Comparison of ENCODE assay signal across 8 cellular contexts in the genomic region with DNA sequence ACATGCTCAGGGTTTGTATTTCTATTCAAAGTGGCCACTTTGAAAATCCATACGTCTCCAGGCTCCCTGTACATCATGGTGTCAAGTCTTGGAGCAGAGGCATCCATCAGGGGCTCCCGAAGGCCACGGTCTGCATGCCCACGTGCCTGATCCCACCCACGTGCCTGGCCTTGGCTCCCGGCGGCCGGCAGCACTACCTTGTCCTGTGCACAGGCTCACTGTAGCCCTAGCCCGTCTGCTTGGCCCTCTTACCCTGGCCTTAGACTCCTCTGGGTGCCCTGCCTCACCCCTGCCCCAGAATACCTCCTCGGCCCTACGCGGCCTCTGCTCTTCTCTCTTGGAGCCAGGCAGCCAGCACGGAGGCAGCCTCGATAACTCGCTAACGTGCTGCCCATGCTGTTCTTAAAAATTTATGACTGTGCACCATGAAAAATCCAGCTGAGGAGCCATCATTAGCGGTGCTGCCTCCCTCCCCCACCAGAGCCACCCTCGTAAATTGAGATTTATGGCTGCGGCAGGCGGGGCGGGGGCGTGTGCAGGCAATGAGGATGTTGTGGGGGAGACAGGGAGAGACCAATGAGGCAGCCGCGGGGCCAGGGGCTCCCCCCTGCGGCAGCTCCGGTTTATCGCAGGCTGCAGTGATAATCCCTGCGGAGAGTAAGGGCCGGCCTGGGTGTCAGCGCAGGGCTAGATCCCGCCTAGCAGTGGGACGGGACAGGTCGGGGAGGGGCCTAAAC. TPM values are rescaled to one million over a fixed set of nuclear protein-coding genes. Genes with fewer than 3 reads are reported as not detected.
DNase-seq lines count a peak whose midpoint lies in the region; ATAC-seq and TF ChIP-seq lines count a peak whose summit lies in the region.

No MANE protein-coding gene starts in this region.

- DNase-seq in DMS153 (lab: John Stamatoyannopoulos, UW) (peak; percentile 76), IMR-90 (peak; percentile 25), germinal center (ENCODE audit: low spot score) (peak; percentile 83), sciatic nerve (ENCODE audit: low spot score) (peak; percentile 68), SW480 (ENCODE audit: low spot score) (no peak), mesenteric fat pad (ENCODE audit: low spot score) (no peak)
- peak; percentile 75 for DNase-seq in activated CD8-positive, alpha-beta memory T cell treated with anti-CD3 and anti-CD28 coated beads, Interleukin-2, amount 50 U/mL, for 48 hours

- CTCF ChIA-PET in IMR-90 (lab: Yijun Ruan, JAX) = interaction anchor here (1.2 kb wide), 1 partner anchor 20 kb away, joined by 3 read pairs; no protein-coding TSS in a partner anchor

- peak; percentile 24; the same call in 1 of the 2 replicates for TF ChIP-seq RAD21 in IMR-90 (IDR thresholded peaks at IDR 0.05; ENCODE audit: low read length)

- H3K4me2 ChIP-seq in IMR-90 (ENCODE audit: low read depth, low read length) = no peak overlapping the region

- H3K27ac ChIP-seq in IMR-90 (ENCODE audit: insufficient read depth, low read length) = no peak overlapping the region

- no peak overlapping the region for H2BK120ac ChIP-seq in IMR-90 (ENCODE audit: low read depth, low read length)

- H2AK5ac ChIP-seq in IMR-90 (ENCODE audit: low read depth, low read length) = peak overlapping the region; percentile 15; the same call in 1 of the 2 replicates

- H3K9ac ChIP-seq in IMR-90 (ENCODE audit: low read depth, low read length) = no peak overlapping the region

- no peak overlapping the region for H2BK5ac ChIP-seq in IMR-90 (ENCODE audit: low read depth, low read length, poor library complexity, severe bottlenecking)

- no peak overlapping the region for H4K91ac ChIP-seq in IMR-90 (ENCODE audit: insufficient read depth, low read depth, low read length)

- peaks cover 2% of the 10 kb centered on the region; the same call in 1 of the 2 replicates for H3K36me3 ChIP-seq in IMR-90 (ENCODE audit: control insufficient read depth, insufficient read depth, low read length)

- intact Hi-C loops in IMR-90 (cut with micrococcal nuclease) = no loop called here
- intact Hi-C loops in sciatic nerve (cut with DNase I) = no loop called here

- H3K14ac ChIP-seq in IMR-90 (replicated peaks; ENCODE audit: low read depth, low read length) = no peak overlapping the region

- in situ Hi-C loops in IMR-90 (cut with MboI; ENCODE audit: low sequenced_read_pairs) = no loop called here

- dilution Hi-C loops in IMR-90 (cut with HindIII; ENCODE audit: low sequenced_read_pairs, unreplicated experiment) = no loop called here

- WGBS in IMR-90 (ENCODE audit: extremely low coverage in 2 of 2, insufficient read length in 1 of 2), 2 experiments = 38% methylated on average over 17 of the region's 33 CpGs; no CpG with 5 or more reads in 1 of the 2 experiments

- H3K9me3 ChIP-seq in IMR-90 (ENCODE audit: control insufficient read depth, insufficient read depth, low read length) = no peaks in the 10 kb centered on the region

- peaks cover 4% of the 10 kb centered on the region; the same call in 1 of the 2 replicates for H4K20me1 ChIP-seq in IMR-90 (ENCODE audit: insufficient read depth, low read length)

- no peak overlapping the region for H3K18ac ChIP-seq in IMR-90 (ENCODE audit: low read depth, low read length)

- H4K5ac ChIP-seq in IMR-90 (ENCODE audit: low read depth, low read length) = no peak overlapping the region

- H3K9me1 ChIP-seq in IMR-90 (ENCODE audit: insufficient read depth, low read length) = peaks cover 12% of the 10 kb centered on the region

- peak; percentile 58 for TF ChIP-seq CTCF in IMR-90 (conservative IDR thresholded peaks at IDR 0.05; ENCODE audit: low read depth, low read length)

- H3K27me3 ChIP-seq in IMR-90 (ENCODE audit: control insufficient read depth, insufficient read depth, low read length) = no peaks in the 10 kb centered on the region

- no peak overlapping the region for H2BK15ac ChIP-seq in IMR-90 (ENCODE audit: low read depth, low read length)

- no peak overlapping the region for H2BK20ac ChIP-seq in IMR-90 (ENCODE audit: low read depth, low read length)

- H3K79me1 ChIP-seq in IMR-90 (ENCODE audit: low read depth in 1 of 2, low read length in 2 of 2) = peaks cover 0 to 3% of the 10 kb centered on the region in 2 experiments; a peak in 1 of 4 replicates

- H3K4me1 ChIP-seq in IMR-90 (ENCODE audit: control insufficient read depth, insufficient read depth, low read length) = peaks cover 11% of the 10 kb centered on the region

- no TSS peak for BruUV-seq in IMR-90 (replicated peaks; lab: Mats Ljungman, UMichigan)

- TF ChIP-seq POLR2A in IMR-90 (IDR thresholded peaks at IDR 0.05; ENCODE audit: low read depth, low read length) (no peak), GM18505 (IDR thresholded peaks at IDR 0.05; ENCODE audit: borderline replicate concordance, extremely low read depth, insufficient read depth, insufficient read length) (no peak)

- no peak overlapping the region for H3K23ac ChIP-seq in IMR-90 (ENCODE audit: low read depth, low read length)

- ATAC-seq in IMR-90 (ENCODE audit: low read depth) (peak; percentile 86), sciatic nerve (peak; percentile 80), GM18505 (IDR thresholded peaks at IDR 0.05; ENCODE audit: unreplicated experiment) (no peak)

- no peak overlapping the region for H4K8ac ChIP-seq in IMR-90 (ENCODE audit: low read depth in 2 of 2, low read length in 2 of 2)

- H3K56ac ChIP-seq in IMR-90 (ENCODE audit: extremely low read depth, insufficient read depth, low read length) = no peak overlapping the region

- POLR2A ChIA-PET in IMR-90 (lab: Charles Lee; ENCODE audit: unreplicated experiment) = no interaction called here

- H3K4me3 ChIP-seq in IMR-90 (ENCODE audit: insufficient read depth, low read depth, low read length) = no peak overlapping the region

- H2AFZ ChIP-seq in IMR-90 (replicated peaks; ENCODE audit: low read length, poor library complexity) = peak overlapping the region; percentile 67

- no peak overlapping the region for H2AK9ac ChIP-seq in IMR-90 (replicated peaks; ENCODE audit: low read depth, low read length, poor library complexity)

- H3K4ac ChIP-seq in IMR-90 (ENCODE audit: low read depth, low read length) = no peak overlapping the region; the same call in 1 of the 2 replicates

TF ChIP-seq in IMR-90, 13 proteins besides CTCF, POLR2A, EP300 and RAD21:
- no peak for TF ChIP-seq NFE2L2 (IDR thresholded peaks at IDR 0.05; ENCODE audit: low read depth, low read length)
- peak; percentile 40 for TF ChIP-seq SMC3 (IDR thresholded peaks at IDR 0.05; ENCODE audit: low read depth, low read length)
- TF ChIP-seq, protein P1, sequence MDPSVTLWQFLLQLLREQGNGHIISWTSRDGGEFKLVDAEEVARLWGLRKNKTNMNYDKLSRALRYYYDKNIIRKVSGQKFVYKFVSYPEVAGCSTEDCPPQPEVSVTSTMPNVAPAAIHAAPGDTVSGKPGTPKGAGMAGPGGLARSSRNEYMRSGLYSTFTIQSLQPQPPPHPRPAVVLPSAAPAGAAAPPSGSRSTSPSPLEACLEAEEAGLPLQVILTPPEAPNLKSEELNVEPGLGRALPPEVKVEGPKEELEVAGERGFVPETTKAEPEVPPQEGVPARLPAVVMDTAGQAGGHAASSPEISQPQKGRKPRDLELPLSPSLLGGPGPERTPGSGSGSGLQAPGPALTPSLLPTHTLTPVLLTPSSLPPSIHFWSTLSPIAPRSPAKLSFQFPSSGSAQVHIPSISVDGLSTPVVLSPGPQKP (IDR thresholded peaks at IDR 0.05; ENCODE audit: borderline replicate concordance, low read depth, low read length) = no peak
- TF ChIP-seq MAFK (IDR thresholded peaks at IDR 0.05; ENCODE audit: low read depth, low read length) = no peak
- TF ChIP-seq, protein P2, sequence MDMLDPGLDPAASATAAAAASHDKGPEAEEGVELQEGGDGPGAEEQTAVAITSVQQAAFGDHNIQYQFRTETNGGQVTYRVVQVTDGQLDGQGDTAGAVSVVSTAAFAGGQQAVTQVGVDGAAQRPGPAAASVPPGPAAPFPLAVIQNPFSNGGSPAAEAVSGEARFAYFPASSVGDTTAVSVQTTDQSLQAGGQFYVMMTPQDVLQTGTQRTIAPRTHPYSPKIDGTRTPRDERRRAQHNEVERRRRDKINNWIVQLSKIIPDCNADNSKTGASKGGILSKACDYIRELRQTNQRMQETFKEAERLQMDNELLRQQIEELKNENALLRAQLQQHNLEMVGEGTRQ (IDR thresholded peaks at IDR 0.05; ENCODE audit: low read depth, low read length) = no peak
- no peak for TF ChIP-seq CHD1 (IDR thresholded peaks at IDR 0.05; ENCODE audit: low read depth, low read length)
- TF ChIP-seq FOS (IDR thresholded peaks at IDR 0.05; ENCODE audit: low read depth, low read length) = no peak

RNA-seq across cellular contexts. Expression of a gene that starts 24.6 kb away (rescaled TPM):
- total RNA-seq in IMR-90 (2012; rRNA removed) = 18.1 and 22.2 TPM in 2 replicates
- 34.3 and 39.4 TPM in 2 replicates for polyA plus RNA-seq in IMR-90 (2012; rRNA removed)
- 30.9 and 49.2 TPM in 2 replicates for polyA plus RNA-seq in IMR-90 (2012; cell fraction: cytosol; rRNA removed)
- 124 and 135 TPM in 2 replicates for polyA plus RNA-seq in IMR-90 (2012; cell fraction: nucleus; rRNA removed; ENCODE audit: low replicate concordance)
- total RNA-seq in sciatic nerve = 35.9 TPM
- total RNA-seq in mesenteric fat pad = 27.5 TPM

Comparison
In these comparisons a context has a peak if more than half of its experiments do, and no peak if none do; other contexts are left out.
1. DNase-seq: peak in DMS153 (single experiment), IMR-90 (single experiment), activated CD8-positive, alpha-beta memory T cell treated with anti-CD3 and anti-CD28 coated beads, Interleukin-2, amount 50 U/mL, for 48 hours (single experiment), germinal center (single experiment) and sciatic nerve (single experiment); none in SW480 (single experiment) and mesenteric fat pad (single experiment).